Comparison of ENCODE assay signal across 12 cellular contexts in genomic region chr22:39176673-39177455, GRCh38. TPM values are rescaled to one million over a fixed set of nuclear protein-coding genes. Genes with fewer than 3 reads are reported as not detected.
DNase-seq lines count a peak whose midpoint lies in the region; ATAC-seq and TF ChIP-seq lines count a peak whose summit lies in the region.
"Had no signal": no experiment of that assay in that cellular context is flagged by ENCODE, and none has a peak within 500 bp of the region (broad histone marks: within the 10 kb centered on the region; RNA-seq: fewer than 3 reads in every experiment).

No MANE protein-coding gene starts in this region.

- no peaks in the 10 kb centered on the region for H3K27me3 Mint-ChIP-seq in CD4-positive, alpha-beta T cell
- H3K27me3 Mint-ChIP-seq in progenitor cell of endocrine pancreas = no peaks in the 10 kb centered on the region
- H3K27me3 Mint-ChIP-seq in activated CD4-positive, alpha-beta T cell treated with anti-CD3 and anti-CD28 coated beads for 36 hours = no peaks in the 10 kb centered on the region

- ATAC-seq in CD4-positive, alpha-beta T cell (ENCODE audit: poor library complexity) = no peak
- ATAC-seq in RWPE2 (ENCODE audit: low read depth) (no peak), right cardiac atrium (peak in 1 of 2 donors; percentile 1)
- ATAC-seq in activated CD4-positive, alpha-beta T cell treated with anti-CD3 and anti-CD28 coated beads for 36 hours = no peak

- H3K9me3 Mint-ChIP-seq in CD4-positive, alpha-beta T cell = no peaks in the 10 kb centered on the region
- no peaks in the 10 kb centered on the region for H3K9me3 Mint-ChIP-seq in progenitor cell of endocrine pancreas (ENCODE audit: low read depth)
- no peaks in the 10 kb centered on the region for H3K9me3 Mint-ChIP-seq in activated CD4-positive, alpha-beta T cell treated with anti-CD3 and anti-CD28 coated beads for 36 hours (ENCODE audit: low read depth)
- H3K9me3 Mint-ChIP-seq: activated T-helper 2 cell treated with anti-CD3 and anti-CD28 coated beads, Interferon-gamma antibody, Interleukin-2, Interleukin-4, amounts not matched to agents 10 μg/mL and 5 μg/mL and 100 μg/mL, durations not matched to agents 14 hours and 24 hours and 36 hours had no signal

- DNase-seq in CD4-positive, alpha-beta T cell = no peak
- DNase-seq in RWPE2 (ENCODE audit: low spot score) = no peak
- no peak for DNase-seq in right cardiac atrium
- DNase-seq in progenitor cell of endocrine pancreas (ENCODE audit: low spot score, unreplicated experiment) = no peak
- no peak for DNase-seq in SHP77 (lab: John Stamatoyannopoulos, UW)
- no peak for DNase-seq in caudate nucleus (lab: John Stamatoyannopoulos, UW)
- DNase-seq in activated CD4-positive, alpha-beta T cell treated with anti-CD3 and anti-CD28 coated beads for 36 hours = no peak
- DNase-seq in globus pallidus (ENCODE audit: low spot score) = no peak
- DNase-seq: erythroblast, naive B cell, NCI-H2171 treated with DMSO at 0.1 percent for 48 hours had no signal

- POLR2A ChIA-PET in CD4-positive, alpha-beta T cell (lab: Charles Lee) = interaction anchor here (1.0 kb wide), 1 partner anchor 142 kb away, joined by 6 read pairs; the partner anchor contains the start of gene RPL3
- POLR2A ChIA-PET in activated CD4-positive, alpha-beta T cell treated with anti-CD3 and anti-CD28 coated beads for 36 hours (lab: Charles Lee) = no interaction called here

- no peak for TF ChIP-seq CTCF in CD4-positive, alpha-beta T cell (IDR thresholded peaks at IDR 0.05)
- TF ChIP-seq CTCF in RWPE2 (IDR thresholded peaks at IDR 0.05; ENCODE audit: poor library complexity, severe bottlenecking) (no peak), progenitor cell of endocrine pancreas (IDR thresholded peaks at IDR 0.05; ENCODE audit: unreplicated experiment) (no peak)

- CTCF ChIA-PET in CD4-positive, alpha-beta T cell (lab: Charles Lee) = interaction anchor here (0.7 kb wide), 1 partner anchor 68 kb away, joined by 3 read pairs; no protein-coding TSS in a partner anchor
- CTCF ChIA-PET in activated CD4-positive, alpha-beta T cell treated with anti-CD3 and anti-CD28 coated beads for 36 hours (lab: Charles Lee) = interaction anchor here (0.5 to 1.0 kb wide), 6 partner anchors 9 to 193 kb away, joined by 3 to 4 read pairs (median 3); no protein-coding TSS in a partner anchor

- peak overlapping the region; percentile 18 for H3K27ac ChIP-seq in CD4-positive, alpha-beta T cell (ENCODE audit: low read depth, low read length)
- H3K27ac ChIP-seq in RWPE2 (ENCODE audit: poor library complexity, severe bottlenecking) (peak overlapping the region; percentile 96), right cardiac atrium (ENCODE audit: low read length) (peak overlapping the region; percentile 76), caudate nucleus (ENCODE audit: low read depth, low read length) (no peak overlapping the region)

- no peak overlapping the region for H3K4me3 Mint-ChIP-seq in CD4-positive, alpha-beta T cell
- H3K4me3 Mint-ChIP-seq in progenitor cell of endocrine pancreas (ENCODE audit: low read depth) = no peak overlapping the region
- H3K4me3 Mint-ChIP-seq in activated CD4-positive, alpha-beta T cell treated with anti-CD3 and anti-CD28 coated beads for 36 hours = no peak overlapping the region

- WGBS in right cardiac atrium = 75% methylated on average over 15 of the region's 15 CpGs

- H3K27ac Mint-ChIP-seq in CD4-positive, alpha-beta T cell = peak overlapping the region; percentile 80
- H3K27ac Mint-ChIP-seq in progenitor cell of endocrine pancreas = peak overlapping the region; percentile 85
- no peak overlapping the region for H3K27ac Mint-ChIP-seq in activated CD4-positive, alpha-beta T cell treated with anti-CD3 and anti-CD28 coated beads for 36 hours
- H3K27ac Mint-ChIP-seq: activated T-helper 2 cell treated with anti-CD3 and anti-CD28 coated beads, Interferon-gamma antibody, Interleukin-2, Interleukin-4, amounts not matched to agents 10 μg/mL and 5 μg/mL and 100 μg/mL, durations not matched to agents 14 hours and 24 hours and 36 hours had no signal

- H3K4me1 Mint-ChIP-seq in CD4-positive, alpha-beta T cell (ENCODE audit: low read depth) = peaks cover 45% of the 10 kb centered on the region
- H3K4me1 Mint-ChIP-seq in progenitor cell of endocrine pancreas (ENCODE audit: low read depth) = peaks cover 32% of the 10 kb centered on the region
- H3K4me1 Mint-ChIP-seq in activated CD4-positive, alpha-beta T cell treated with anti-CD3 and anti-CD28 coated beads for 36 hours = peaks cover 39% of the 10 kb centered on the region

- intact Hi-C loops in CD4-positive, alpha-beta T cell (cut with DNase I, micrococcal nuclease) = no loop called here
- intact Hi-C loops in right cardiac atrium (cut with DNase I) = loop anchor here (5.0 to 10.0 kb wide), 4 partner anchors 55 to 68 kb away; partner anchors contain the start of gene PDGFB (in 1 of the 4)
- intact Hi-C loops in activated CD4-positive, alpha-beta T cell treated with anti-CD3 and anti-CD28 coated beads for 36 hours (cut with DNase I, micrococcal nuclease) = loop anchor here in 1 of 2 experiments (5.0 kb wide), 1 partner anchor 50 kb away; no protein-coding TSS in a partner anchor

- H3K27me3 ChIP-seq in CD4-positive, alpha-beta T cell (ENCODE audit: control insufficient read depth, insufficient read depth, low read length) = no peaks in the 10 kb centered on the region
- no peaks in the 10 kb centered on the region for H3K27me3 ChIP-seq in RWPE2 (ENCODE audit: insufficient read depth, poor library complexity, severe bottlenecking)
- H3K27me3 ChIP-seq in right cardiac atrium (ENCODE audit: control insufficient read depth, insufficient read depth) = no peaks in the 10 kb centered on the region

- H3K36me3 Mint-ChIP-seq in CD4-positive, alpha-beta T cell (ENCODE audit: low read depth) = no peaks in the 10 kb centered on the region
- H3K36me3 Mint-ChIP-seq in progenitor cell of endocrine pancreas (ENCODE audit: insufficient read depth) = no peaks in the 10 kb centered on the region
- H3K36me3 Mint-ChIP-seq in activated CD4-positive, alpha-beta T cell treated with anti-CD3 and anti-CD28 coated beads for 36 hours (ENCODE audit: low read depth) = no peaks in the 10 kb centered on the region

- no peaks in the 10 kb centered on the region for H3K9me3 ChIP-seq in CD4-positive, alpha-beta T cell (ENCODE audit: control insufficient read depth, low read length)
- H3K9me3 ChIP-seq in RWPE2 (ENCODE audit: severe bottlenecking) (no peaks in the 10 kb centered on the region), right cardiac atrium (ENCODE audit: control insufficient read depth, low read length) (no peaks in the 10 kb centered on the region)

- H3K4me1 ChIP-seq in RWPE2 (ENCODE audit: insufficient read depth, poor library complexity, severe bottlenecking) = peaks cover 52% of the 10 kb centered on the region
- peaks cover 32% of the 10 kb centered on the region for H3K4me1 ChIP-seq in right cardiac atrium (ENCODE audit: control insufficient read depth, insufficient read depth, low read length)

- H3K36me3 ChIP-seq in RWPE2 (ENCODE audit: low read depth) = no peaks in the 10 kb centered on the region

- H3K4me3 ChIP-seq in RWPE2 (ENCODE audit: severe bottlenecking) = no peak overlapping the region
- no peak overlapping the region for H3K4me3 ChIP-seq in right cardiac atrium (ENCODE audit: low read length)

RNA-seq across cellular contexts. Expression of gene CBX7, which starts 24.4 kb away (rescaled TPM):
- total RNA-seq in CD4-positive, alpha-beta T cell = 10 to 100 TPM; 48.6 to 49.1 TPM
- total RNA-seq in right cardiac atrium = 10 to 100 TPM; 68.1 to 97.9 (median 78.7) TPM
- 69.0 TPM for polyA plus RNA-seq in right cardiac atrium
- total RNA-seq in progenitor cell of endocrine pancreas = 6.0 and 7.7 TPM in 2 replicates
- total RNA-seq in activated CD4-positive, alpha-beta T cell treated with anti-CD3 and anti-CD28 coated beads for 36 hours = 10 to 100 TPM; 19.9 to 20.3 TPM

Comparison
In these comparisons a context has a peak if more than half of its experiments do, and no peak if none do; other contexts are left out.
1. intact Hi-C loops: an anchor here in right cardiac atrium (5.0 to 10.0 kb wide); none called in CD4-positive, alpha-beta T cell.